1 cellular context compared by ENCODE assay signal in genomic region chr12:77003961-77004360, GRCh38.
TF ChIP-seq lines count a peak whose summit lies in the region.

No MANE protein-coding gene starts in this region.

TF ChIP-seq in GM12878, 131 proteins besides CTCF, POLR2A, EP300 and RAD21 (continued from another document):
- TF ChIP-seq, protein P1, sequence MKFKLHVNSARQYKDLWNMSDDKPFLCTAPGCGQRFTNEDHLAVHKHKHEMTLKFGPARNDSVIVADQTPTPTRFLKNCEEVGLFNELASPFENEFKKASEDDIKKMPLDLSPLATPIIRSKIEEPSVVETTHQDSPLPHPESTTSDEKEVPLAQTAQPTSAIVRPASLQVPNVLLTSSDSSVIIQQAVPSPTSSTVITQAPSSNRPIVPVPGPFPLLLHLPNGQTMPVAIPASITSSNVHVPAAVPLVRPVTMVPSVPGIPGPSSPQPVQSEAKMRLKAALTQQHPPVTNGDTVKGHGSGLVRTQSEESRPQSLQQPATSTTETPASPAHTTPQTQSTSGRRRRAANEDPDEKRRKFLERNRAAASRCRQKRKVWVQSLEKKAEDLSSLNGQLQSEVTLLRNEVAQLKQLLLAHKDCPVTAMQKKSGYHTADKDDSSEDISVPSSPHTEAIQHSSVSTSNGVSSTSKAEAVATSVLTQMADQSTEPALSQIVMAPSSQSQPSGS (IDR thresholded peaks at IDR 0.05; ENCODE audit: low read length) = no peak
- TF ChIP-seq SPI1 (IDR thresholded peaks at IDR 0.05; ENCODE audit: borderline replicate concordance, insufficient read depth, low read depth, low read length) = no peak
